Comparison of ENCODE assay signal across 10 cellular contexts in genomic region chr1:92957020-92957734, GRCh38. TPM values are rescaled to one million over a fixed set of nuclear protein-coding genes. Genes with fewer than 3 reads are reported as not detected.
A peak's percentile ranks its signal among the peaks of the same experiment; 100 is the strongest.
DNase-seq lines count a peak whose midpoint lies in the region; ATAC-seq lines count a peak whose summit lies in the region.
"Had no signal": no experiment of that assay in that cellular context is flagged by ENCODE, and none has a peak within 500 bp of the region (broad histone marks: within the 10 kb centered on the region; RNA-seq: fewer than 3 reads in every experiment).

No MANE protein-coding gene starts in this region.

- H3K27me3 ChIP-seq in skeletal muscle tissue (ENCODE audit: control insufficient read depth in 3 of 3, insufficient read depth in 3 of 3, low read length in 3 of 3), result no peaks in the 10 kb centered on the region

- H3K9ac ChIP-seq in skeletal muscle tissue (ENCODE audit: low read depth in 1 of 3, low read length in 3 of 3), result peak overlapping the region in 2 of 3 donors; percentile 7 to 17

- ATAC-seq in HG02588 (IDR thresholded peaks at IDR 0.05; ENCODE audit: unreplicated experiment), result peak; percentile 33
- ATAC-seq: Panc1 had no signal

- no peaks in the 10 kb centered on the region for H3K36me3 ChIP-seq in skeletal muscle tissue (ENCODE audit: control insufficient read depth in 3 of 3, insufficient read depth in 3 of 3, low read length in 3 of 3)

- peak overlapping the region in 1 of 3 donors; percentile 9 for H3K4me3 ChIP-seq in skeletal muscle tissue (ENCODE audit: low read length in 3 of 3)

- H3K4me1 ChIP-seq in skeletal muscle tissue (ENCODE audit: control insufficient read depth in 3 of 3, insufficient read depth in 3 of 3, low read length in 3 of 3), result peaks cover 11 to 29% (median 18%) of the 10 kb centered on the region in 3 donors

- H3K27ac ChIP-seq in skeletal muscle tissue (ENCODE audit: low read depth, low read length), result peak overlapping the region; percentile 14
- H3K27ac ChIP-seq: 22Rv1 had no signal

- H3K9me3 ChIP-seq in skeletal muscle tissue (ENCODE audit: control insufficient read depth in 3 of 3, low read length in 3 of 3), result no peaks in the 10 kb centered on the region

- DNase-seq in NCI-H82 (lab: John Stamatoyannopoulos, UW), result peak; percentile 22
- no peak for DNase-seq in NCI-H82 treated with DMSO at 0.1 percent for 48 hours (lab: John Stamatoyannopoulos, UW; ENCODE audit: unreplicated experiment)
- peak; percentile 53 for DNase-seq in RPMI8226
- DNase-seq in NCI-H1436 treated with DMSO at 0.1 percent for 48 hours (lab: John Stamatoyannopoulos, UW), result no peak
- DNase-seq in activated gamma-delta T cell treated with Interleukin-2 at 50 U/mL for 16 hours, result no peak
- DNase-seq in NCI-H1417 treated with DMSO at 0.1 percent for 48 hours (lab: John Stamatoyannopoulos, UW), result no peak

RNA-seq across cellular contexts. Expression of gene DIPK1A, which starts 4.1 kb away (rescaled TPM):
- total RNA-seq in skeletal muscle tissue, result 5.7 TPM

Comparison
In these comparisons a context has a peak if more than half of its experiments do, and no peak if none do; other contexts are left out.
1. DNase-seq: peak in NCI-H82 (single experiment) and RPMI8226 (single experiment); none in NCI-H82 treated with DMSO at 0.1 percent for 48 hours (single experiment), NCI-H1436 treated with DMSO at 0.1 percent for 48 hours (single experiment), activated gamma-delta T cell treated with Interleukin-2 at 50 U/mL for 16 hours (single experiment) and NCI-H1417 treated with DMSO at 0.1 percent for 48 hours (single experiment).